1 cellular context compared by ENCODE assay signal in the genomic region with DNA sequence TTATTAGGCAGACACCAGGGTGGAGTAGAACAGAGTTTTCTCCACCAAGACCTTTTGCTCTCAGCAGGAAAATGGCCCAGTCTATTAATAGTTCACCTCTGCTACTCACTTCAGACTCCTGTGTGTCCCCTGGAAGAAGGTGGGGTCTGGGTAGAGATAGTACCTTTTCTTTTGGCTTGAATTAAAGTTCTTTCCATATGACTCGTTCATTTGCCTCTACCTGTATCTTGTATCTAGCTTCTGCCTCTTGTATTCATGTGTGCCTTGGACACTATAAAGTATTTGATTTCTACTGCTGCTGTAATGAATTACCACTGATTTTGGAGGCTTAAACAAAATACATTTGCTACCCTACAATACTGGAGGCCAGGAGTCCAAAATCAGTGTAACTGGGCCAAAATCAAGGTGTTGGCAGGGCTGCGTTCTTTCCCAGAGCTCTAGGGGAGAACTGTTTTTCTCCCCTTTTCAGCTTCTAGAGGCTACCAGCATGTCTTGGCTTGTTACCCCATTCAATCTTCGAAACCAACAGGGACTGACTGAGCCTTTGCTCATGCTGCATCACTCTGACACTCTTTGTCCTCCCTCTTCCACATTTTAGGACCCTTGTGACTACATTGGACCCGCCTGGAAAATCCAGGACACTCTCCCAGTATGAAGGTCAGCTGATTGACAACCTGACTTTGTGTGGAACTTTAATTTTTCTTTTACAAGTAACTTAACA.
TF ChIP-seq lines count a peak whose summit lies in the region.

No MANE protein-coding gene starts in this region.

TF ChIP-seq in SK-N-SH treated with all-trans-retinoic acid at 6 μM for 48 hours, 23 proteins besides CTCF, POLR2A, EP300 and RAD21 (continued from another document):
- TF ChIP-seq, protein P1, sequence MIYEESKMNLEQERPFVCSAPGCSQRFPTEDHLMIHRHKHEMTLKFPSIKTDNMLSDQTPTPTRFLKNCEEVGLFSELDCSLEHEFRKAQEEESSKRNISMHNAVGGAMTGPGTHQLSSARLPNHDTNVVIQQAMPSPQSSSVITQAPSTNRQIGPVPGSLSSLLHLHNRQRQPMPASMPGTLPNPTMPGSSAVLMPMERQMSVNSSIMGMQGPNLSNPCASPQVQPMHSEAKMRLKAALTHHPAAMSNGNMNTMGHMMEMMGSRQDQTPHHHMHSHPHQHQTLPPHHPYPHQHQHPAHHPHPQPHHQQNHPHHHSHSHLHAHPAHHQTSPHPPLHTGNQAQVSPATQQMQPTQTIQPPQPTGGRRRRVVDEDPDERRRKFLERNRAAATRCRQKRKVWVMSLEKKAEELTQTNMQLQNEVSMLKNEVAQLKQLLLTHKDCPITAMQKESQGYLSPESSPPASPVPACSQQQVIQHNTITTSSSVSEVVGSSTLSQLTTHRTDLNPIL (CRISPR knock-in tag; IDR thresholded peaks at IDR 0.05; ENCODE audit: low read depth): no peak
- TF ChIP-seq, protein P2, sequence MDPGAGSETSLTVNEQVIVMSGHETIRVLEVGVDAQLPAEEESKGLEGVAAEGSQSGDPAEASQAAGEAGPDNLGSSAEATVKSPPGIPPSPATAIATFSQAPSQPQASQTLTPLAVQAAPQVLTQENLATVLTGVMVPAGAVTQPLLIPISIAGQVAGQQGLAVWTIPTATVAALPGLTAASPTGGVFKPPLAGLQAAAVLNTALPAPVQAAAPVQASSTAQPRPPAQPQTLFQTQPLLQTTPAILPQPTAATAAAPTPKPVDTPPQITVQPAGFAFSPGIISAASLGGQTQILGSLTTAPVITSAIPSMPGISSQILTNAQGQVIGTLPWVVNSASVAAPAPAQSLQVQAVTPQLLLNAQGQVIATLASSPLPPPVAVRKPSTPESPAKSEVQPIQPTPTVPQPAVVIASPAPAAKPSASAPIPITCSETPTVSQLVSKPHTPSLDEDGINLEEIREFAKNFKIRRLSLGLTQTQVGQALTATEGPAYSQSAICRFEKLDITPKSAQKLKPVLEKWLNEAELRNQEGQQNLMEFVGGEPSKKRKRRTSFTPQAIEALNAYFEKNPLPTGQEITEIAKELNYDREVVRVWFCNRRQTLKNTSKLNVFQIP (CRISPR knock-in tag; IDR thresholded peaks at IDR 0.05; ENCODE audit: borderline replicate concordance, low read depth): no peak
- TF ChIP-seq GLIS3 (CRISPR knock-in tag; IDR thresholded peaks at IDR 0.05): no peak
